18 cellular contexts compared by ENCODE assay signal in the genomic region with DNA sequence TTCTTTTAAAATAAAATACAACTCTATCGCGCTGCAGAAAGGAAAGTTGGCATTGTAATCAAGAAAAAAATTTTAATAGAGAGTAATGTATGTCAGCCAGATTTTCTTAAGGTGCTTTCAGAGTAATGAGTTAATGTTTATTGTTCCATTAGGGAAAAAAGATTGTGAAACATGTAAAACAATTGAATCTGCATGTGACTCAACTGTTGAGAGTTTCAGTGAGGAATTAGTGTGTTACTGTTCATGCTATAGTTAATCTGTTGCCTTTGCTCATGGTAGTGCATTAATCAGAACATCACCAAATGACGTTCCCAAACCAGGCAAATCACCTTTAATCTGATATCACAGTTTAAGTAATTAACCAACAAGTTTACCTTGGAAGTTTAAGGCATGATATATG.
DNase-seq lines count a peak whose midpoint lies in the region; ATAC-seq and TF ChIP-seq lines count a peak whose summit lies in the region.
"Had no signal": no experiment of that assay in that cellular context is flagged by ENCODE, and none has a peak within 500 bp of the region (broad histone marks: within the 10 kb centered on the region; RNA-seq: fewer than 3 reads in every experiment).

No MANE protein-coding gene starts in this region.

- peaks cover 12% of the 10 kb centered on the region for H3K4me1 Mint-ChIP-seq in endodermal cell
- H3K4me1 Mint-ChIP-seq in progenitor cell of endocrine pancreas (ENCODE audit: low read depth), result peaks cover 28% of the 10 kb centered on the region
- H3K4me1 Mint-ChIP-seq: CD8-positive, alpha-beta memory T cell had no signal

- peaks cover 2% of the 10 kb centered on the region; the same call in 1 of the 2 replicates for H3K4me1 ChIP-seq in IMR-90 (ENCODE audit: control insufficient read depth, insufficient read depth, low read length)
- peaks cover 14% of the 10 kb centered on the region for H3K4me1 ChIP-seq in endodermal cell (ENCODE audit: control insufficient read depth, insufficient read depth, low read length)

- no peak overlapping the region for H4K8ac ChIP-seq in IMR-90 (ENCODE audit: low read depth in 2 of 2, low read length in 2 of 2)

- POLR2A ChIA-PET in IMR-90 (lab: Charles Lee; ENCODE audit: unreplicated experiment), result no interaction called here

- no peak overlapping the region for H3K18ac ChIP-seq in IMR-90 (ENCODE audit: low read depth, low read length)

- no peak overlapping the region for H3K14ac ChIP-seq in IMR-90 (replicated peaks; ENCODE audit: low read depth, low read length)

- no peaks in the 10 kb centered on the region for H4K20me1 ChIP-seq in IMR-90 (ENCODE audit: insufficient read depth, low read length)

- CTCF ChIA-PET in IMR-90 (lab: Yijun Ruan, JAX), result no interaction called here

- in situ Hi-C loops in IMR-90 (cut with MboI; ENCODE audit: low sequenced_read_pairs), result no loop called here

- TF ChIP-seq CTCF in IMR-90 (conservative IDR thresholded peaks at IDR 0.05; ENCODE audit: low read depth, low read length), result no peak
- TF ChIP-seq CTCF in endodermal cell (conservative IDR thresholded peaks at IDR 0.05), result no peak
- no peak for TF ChIP-seq CTCF in foreskin fibroblast (IDR thresholded peaks at IDR 0.05; ENCODE audit: low read depth, low read length)
- no peak for TF ChIP-seq CTCF in progenitor cell of endocrine pancreas (IDR thresholded peaks at IDR 0.05; ENCODE audit: unreplicated experiment)

- DNase-seq in IMR-90 (peak; percentile 8), endodermal cell (no peak), foreskin fibroblast (peak; percentile 14 to 52), progenitor cell of endocrine pancreas (ENCODE audit: low spot score, unreplicated experiment) (no peak), epidermal melanocyte (ENCODE audit: insufficient read length, low spot score) (no peak)
- DNase-seq in activated CD8-positive, alpha-beta memory T cell treated with anti-CD3 and anti-CD28 coated beads for 24 hours, result no peak
- DNase-seq: CD8-positive, alpha-beta memory T cell; DMS79 treated with DMSO at 0.1 percent for 48 hours; H7; HFFc6; KG1; MV-4-11; NCI-H187; NCI-H2107; NCI-H226; NCI-H524 treated with DMSO at 0.1 percent for 48 hours had no signal

- no TSS peak for BruUV-seq in IMR-90 (replicated peaks; lab: Mats Ljungman, UMichigan)

- H4K91ac ChIP-seq in IMR-90 (ENCODE audit: insufficient read depth, low read depth, low read length), result no peak overlapping the region

- H3K36me3 ChIP-seq in IMR-90 (ENCODE audit: control insufficient read depth, insufficient read depth, low read length) (no peaks in the 10 kb centered on the region), endodermal cell (ENCODE audit: control insufficient read depth, insufficient read depth, low read length) (no peaks in the 10 kb centered on the region)

- H2BK120ac ChIP-seq in IMR-90 (ENCODE audit: low read depth, low read length), result no peak overlapping the region

- H3K79me1 ChIP-seq in IMR-90 (ENCODE audit: low read depth in 1 of 2, low read length in 2 of 2), result no peaks in the 10 kb centered on the region

- dilution Hi-C loops in IMR-90 (cut with HindIII; ENCODE audit: low sequenced_read_pairs, unreplicated experiment), result no loop called here

- H3K4me2 ChIP-seq in IMR-90 (ENCODE audit: low read depth, low read length), result no peak overlapping the region

- H4K5ac ChIP-seq in IMR-90 (ENCODE audit: low read depth, low read length), result no peak overlapping the region

- no peak overlapping the region for H3K4ac ChIP-seq in IMR-90 (ENCODE audit: low read depth, low read length)

- H3K36me3 Mint-ChIP-seq in endodermal cell (ENCODE audit: low read depth) (no peaks in the 10 kb centered on the region), progenitor cell of endocrine pancreas (ENCODE audit: insufficient read depth) (no peaks in the 10 kb centered on the region)
- H3K36me3 Mint-ChIP-seq: CD8-positive, alpha-beta memory T cell had no signal

- H2AK9ac ChIP-seq in IMR-90 (replicated peaks; ENCODE audit: low read depth, low read length, poor library complexity), result no peak overlapping the region

- no CpG with 5 or more reads among the region's 3 CpGs for WGBS in IMR-90 (ENCODE audit: extremely low coverage in 2 of 2, insufficient read length in 1 of 2), 2 experiments
- WGBS in endodermal cell (ENCODE audit: insufficient coverage in 1 of 2, insufficient read length in 1 of 2), 2 experiments, result 90 to 91% methylated on average over 2 to 3 of the region's 3 CpGs

- no peak overlapping the region for H3K9ac ChIP-seq in IMR-90 (ENCODE audit: low read depth, low read length)
- no peak overlapping the region for H3K9ac ChIP-seq in endodermal cell (ENCODE audit: extremely low read depth, low read length, poor library complexity, severe bottlenecking)

- H3K9me1 ChIP-seq in IMR-90 (ENCODE audit: insufficient read depth, low read length), result no peaks in the 10 kb centered on the region

- H3K9me3 ChIP-seq in IMR-90 (ENCODE audit: control insufficient read depth, insufficient read depth, low read length), result no peaks in the 10 kb centered on the region
- H3K9me3 ChIP-seq in endodermal cell (ENCODE audit: control insufficient read depth, low read length), result no peaks in the 10 kb centered on the region

- H3K27ac ChIP-seq in IMR-90 (ENCODE audit: insufficient read depth, low read length) (no peak overlapping the region), endodermal cell (ENCODE audit: low read depth, low read length) (peak overlapping the region; percentile 74)
- H3K27ac ChIP-seq: RWPE1 had no signal

- no peaks in the 10 kb centered on the region for H3K9me3 Mint-ChIP-seq in endodermal cell
- H3K9me3 Mint-ChIP-seq in progenitor cell of endocrine pancreas (ENCODE audit: low read depth), result peaks cover 5% of the 10 kb centered on the region
- H3K9me3 Mint-ChIP-seq: HFFc6 had no signal

- intact Hi-C loops in IMR-90 (cut with micrococcal nuclease), result no loop called here

- H2AFZ ChIP-seq in IMR-90 (replicated peaks; ENCODE audit: low read length, poor library complexity), result no peak overlapping the region

- H3K27ac Mint-ChIP-seq in endodermal cell (no peak overlapping the region), progenitor cell of endocrine pancreas (peak overlapping the region; percentile 59)
- H3K27ac Mint-ChIP-seq: CD8-positive, alpha-beta memory T cell; HFFc6 had no signal

- H2BK20ac ChIP-seq in IMR-90 (ENCODE audit: low read depth, low read length), result no peak overlapping the region

- H3K4me3 Mint-ChIP-seq in endodermal cell (no peak overlapping the region), progenitor cell of endocrine pancreas (ENCODE audit: low read depth) (no peak overlapping the region)
- H3K4me3 Mint-ChIP-seq: CD8-positive, alpha-beta memory T cell; HFFc6 had no signal

- H3K56ac ChIP-seq in IMR-90 (ENCODE audit: extremely low read depth, insufficient read depth, low read length), result no peak overlapping the region

- no peaks in the 10 kb centered on the region for H3K27me3 ChIP-seq in IMR-90 (ENCODE audit: control insufficient read depth, insufficient read depth, low read length)
- H3K27me3 ChIP-seq in endodermal cell (ENCODE audit: control insufficient read depth, insufficient read depth, low read length, poor library complexity, severe bottlenecking), result no peaks in the 10 kb centered on the region

- no peak for TF ChIP-seq RAD21 in IMR-90 (IDR thresholded peaks at IDR 0.05; ENCODE audit: low read length)

- ATAC-seq in IMR-90 (ENCODE audit: low read depth) (no peak), HG02678 (IDR thresholded peaks at IDR 0.05; ENCODE audit: unreplicated experiment) (no peak)

- no peak overlapping the region for H3K4me3 ChIP-seq in IMR-90 (ENCODE audit: insufficient read depth, low read depth, low read length)
- H3K4me3 ChIP-seq in endodermal cell (ENCODE audit: low read length), result no peak overlapping the region
- no peak overlapping the region for H3K4me3 ChIP-seq in foreskin fibroblast (ENCODE audit: low read depth in 1 of 2, low read length in 2 of 2)

- H2AK5ac ChIP-seq in IMR-90 (ENCODE audit: low read depth, low read length), result no peak overlapping the region

- no peak for TF ChIP-seq POLR2A in IMR-90 (IDR thresholded peaks at IDR 0.05; ENCODE audit: low read depth, low read length)

- H2BK15ac ChIP-seq in IMR-90 (ENCODE audit: low read depth, low read length), result no peak overlapping the region

- no peak overlapping the region for H3K23ac ChIP-seq in IMR-90 (ENCODE audit: low read depth, low read length)

- H2BK5ac ChIP-seq in IMR-90 (ENCODE audit: low read depth, low read length, poor library complexity, severe bottlenecking), result no peak overlapping the region

- H3K27me3 Mint-ChIP-seq in endodermal cell (ENCODE audit: insufficient read depth), result peaks cover 5% of the 10 kb centered on the region
- no peaks in the 10 kb centered on the region for H3K27me3 Mint-ChIP-seq in progenitor cell of endocrine pancreas
- H3K27me3 Mint-ChIP-seq: CD8-positive, alpha-beta memory T cell had no signal

TF ChIP-seq in IMR-90, 13 proteins besides CTCF, POLR2A, EP300 and RAD21:
- TF ChIP-seq, protein P1, sequence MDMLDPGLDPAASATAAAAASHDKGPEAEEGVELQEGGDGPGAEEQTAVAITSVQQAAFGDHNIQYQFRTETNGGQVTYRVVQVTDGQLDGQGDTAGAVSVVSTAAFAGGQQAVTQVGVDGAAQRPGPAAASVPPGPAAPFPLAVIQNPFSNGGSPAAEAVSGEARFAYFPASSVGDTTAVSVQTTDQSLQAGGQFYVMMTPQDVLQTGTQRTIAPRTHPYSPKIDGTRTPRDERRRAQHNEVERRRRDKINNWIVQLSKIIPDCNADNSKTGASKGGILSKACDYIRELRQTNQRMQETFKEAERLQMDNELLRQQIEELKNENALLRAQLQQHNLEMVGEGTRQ (IDR thresholded peaks at IDR 0.05; ENCODE audit: low read depth, low read length), result no peak
- TF ChIP-seq CEBPB (IDR thresholded peaks at IDR 0.05; ENCODE audit: low read depth, low read length), result 0 out of 2 replicates have a peak, but pooled peaks have one; percentile 25

Comparison
In these comparisons a context has a peak if more than half of its experiments do, and no peak if none do; other contexts are left out.
1. DNase-seq: peak in IMR-90 (single experiment) and foreskin fibroblast (2 of 2); none in endodermal cell (single experiment), progenitor cell of endocrine pancreas (single experiment), activated CD8-positive, alpha-beta memory T cell treated with anti-CD3 and anti-CD28 coated beads for 24 hours (single experiment) and epidermal melanocyte (single experiment).